ENCODE assay signal across 8 cellular contexts in genomic region chr21:46323227-46323709, GRCh38. TPM values are rescaled to one million over a fixed set of nuclear protein-coding genes. Genes with fewer than 3 reads are reported as not detected.
DNase-seq lines count a peak whose midpoint lies in the region; ATAC-seq and TF ChIP-seq lines count a peak whose summit lies in the region.

No MANE protein-coding gene starts in this region.

- DNase-seq in NCI-H2196 (lab: John Stamatoyannopoulos, UW; ENCODE audit: unreplicated experiment), result peak; percentile 17
- no peak for DNase-seq in NCI-H2196 treated with DMSO at 0.1 percent for 48 hours (lab: John Stamatoyannopoulos, UW; ENCODE audit: unreplicated experiment)
- DNase-seq in WTC11 (ENCODE audit: low spot score), result peak; percentile 29
- DNase-seq in right cardiac atrium, result no peak
- no peak for DNase-seq in smooth muscle cell (lab: John Stamatoyannopoulos, UW; ENCODE audit: unreplicated experiment)
- DNase-seq in SHP77 (lab: John Stamatoyannopoulos, UW), result no peak
- no peak for DNase-seq in KG1 (lab: John Stamatoyannopoulos, UW)

- POLR2A ChIA-PET in WTC11 (lab: Charles Lee), result interaction anchor here (0.9 kb wide), 1 partner anchor 38 kb away, joined by 3 read pairs; the partner anchor contains the start of gene MCM3AP

- H3K79me2 ChIP-seq in smooth muscle cell (ENCODE audit: low read depth), result peaks cover 53% of the 10 kb centered on the region

- H3K4me3 Mint-ChIP-seq in WTC11, result peak overlapping the region; percentile 96

- peaks cover 40% of the 10 kb centered on the region for H3K4me1 Mint-ChIP-seq in WTC11

- H3K4me3 ChIP-seq in right cardiac atrium (ENCODE audit: low read length) (peak overlapping the region; percentile 71), smooth muscle cell (peak overlapping the region; percentile 99)

- no peaks in the 10 kb centered on the region for H4K20me1 ChIP-seq in smooth muscle cell (ENCODE audit: low read depth)

- whole genome bisulfite sequencing in right cardiac atrium, result under 1% methylated on average over 34 of the region's 34 CpGs
- under 1% methylated on average over 34 of the region's 34 CpGs for WGBS in smooth muscle cell (ENCODE audit: low lambda C conversion rate)

- TF ChIP-seq CTCF in WTC11 (IDR thresholded peaks at IDR 0.05) (no peak), smooth muscle cell (IDR thresholded peaks at IDR 0.05; ENCODE audit: borderline replicate concordance, insufficient read depth, poor library complexity, severe bottlenecking) (no peak)

- peak; percentile 2 for ATAC-seq in HG02840 (IDR thresholded peaks at IDR 0.05; ENCODE audit: low FRiP score, unreplicated experiment)
- no peak for ATAC-seq in WTC11
- ATAC-seq in right cardiac atrium, result no peak

- H3K27me3 Mint-ChIP-seq in WTC11 (ENCODE audit: low read depth), result no peaks in the 10 kb centered on the region

- H3K9me3 ChIP-seq in right cardiac atrium (ENCODE audit: control insufficient read depth, low read length), result no peaks in the 10 kb centered on the region
- H3K9me3 ChIP-seq in smooth muscle cell (replicated peaks; ENCODE audit: low read depth), result no peaks in the 10 kb centered on the region

- H3F3A ChIP-seq in smooth muscle cell (ENCODE audit: low read depth), result peaks cover 15% of the 10 kb centered on the region

- H3K4me2 ChIP-seq in smooth muscle cell, result peak overlapping the region; percentile 99

- H3K27ac Mint-ChIP-seq in WTC11, result peak overlapping the region; percentile 91

- no peaks in the 10 kb centered on the region for H3K27me3 ChIP-seq in right cardiac atrium (ENCODE audit: control insufficient read depth, insufficient read depth)
- no peaks in the 10 kb centered on the region for H3K27me3 ChIP-seq in smooth muscle cell (ENCODE audit: low read depth)

- intact Hi-C loops in right cardiac atrium (cut with DNase I), result no loop called here

- H3K36me3 Mint-ChIP-seq in WTC11, result peaks cover 26% of the 10 kb centered on the region

- peak overlapping the region; percentile 64 for H2AFZ ChIP-seq in smooth muscle cell (ENCODE audit: low read depth)

- CTCF ChIA-PET in WTC11 (lab: Charles Lee), result interaction anchor here (0.6 to 1.6 kb wide), 3 partner anchors 10 to 26 kb away, joined by 3 to 4 read pairs (median 4); no protein-coding TSS in a partner anchor

- H3K4me1 ChIP-seq in right cardiac atrium (ENCODE audit: control insufficient read depth, insufficient read depth, low read length), result peaks cover 8% of the 10 kb centered on the region
- H3K4me1 ChIP-seq in smooth muscle cell (ENCODE audit: low read depth), result peaks cover 22% of the 10 kb centered on the region

- no peaks in the 10 kb centered on the region for H3K36me3 ChIP-seq in smooth muscle cell (ENCODE audit: low read depth)

- H3K27ac ChIP-seq in right cardiac atrium (ENCODE audit: low read length), result no peak overlapping the region
- peak overlapping the region; percentile 32 for H3K27ac ChIP-seq in smooth muscle cell (ENCODE audit: low read depth)

- peak overlapping the region; percentile 28 for H3K9ac ChIP-seq in smooth muscle cell (ENCODE audit: low read depth)

- H3K9me3 Mint-ChIP-seq in WTC11, result no peaks in the 10 kb centered on the region

TF ChIP-seq in WTC11, 78 proteins besides CTCF, POLR2A, EP300 and RAD21:
- TF ChIP-seq ZMAT4 (CRISPR knock-in tag; IDR thresholded peaks at IDR 0.05) (no peak), ZNF396 (CRISPR knock-in tag; IDR thresholded peaks at IDR 0.05; ENCODE audit: borderline replicate concordance) (no peak), PRRX2 (CRISPR knock-in tag; IDR thresholded peaks at IDR 0.05) (no peak), TP53 (CRISPR knock-in tag; IDR thresholded peaks at IDR 0.05) (no peak), ELF4 (CRISPR knock-in tag; IDR thresholded peaks at IDR 0.05; ENCODE audit: low read depth) (peak; percentile 65; the same call in 1 of the 2 replicates), NFYB (CRISPR knock-in tag; conservative IDR thresholded peaks at IDR 0.05; ENCODE audit: low read depth) (no peak), ZNF416 (CRISPR knock-in tag; IDR thresholded peaks at IDR 0.05) (no peak), NR2C2 (CRISPR knock-in tag; IDR thresholded peaks at IDR 0.05) (0 out of 2 replicates have a peak, but pooled peaks have one; percentile 17), ZNF263 (CRISPR knock-in tag; IDR thresholded peaks at IDR 0.05; ENCODE audit: low read depth) (0 out of 2 replicates have a peak, but pooled peaks have one; percentile 25), MXD4 (CRISPR knock-in tag; IDR thresholded peaks at IDR 0.05; ENCODE audit: borderline replicate concordance) (no peak), FOXK1 (CRISPR knock-in tag; IDR thresholded peaks at IDR 0.05) (no peak), EMX1 (CRISPR knock-in tag; IDR thresholded peaks at IDR 0.05) (no peak), KAT7 (CRISPR knock-in tag; IDR thresholded peaks at IDR 0.05; ENCODE audit: borderline replicate concordance) (peak; percentile 66; the same call in 1 of the 2 replicates)

RNA-seq across cellular contexts. Expression of gene C21orf58, which starts 0.4 kb away (rescaled TPM):
- total RNA-seq in WTC11 (2021) (31.5 to 35.1 TPM (median 32.7 TPM) in 3 replicates), right cardiac atrium (1 to 10 TPM in 3 of 4 donors, under 1 TPM in 1; 0.84 to 2.1 (median 1.7) TPM), smooth muscle cell (2.1 and 4.5 TPM in 2 replicates)
- polyA plus RNA-seq in right cardiac atrium (1.4 TPM), smooth muscle cell (3.9 and 4.9 TPM in 2 replicates)

RNA-seq across cellular contexts. Expression of gene PCNT, which starts 0.7 kb away (rescaled TPM):
- total RNA-seq in WTC11 (2021) (40.6 to 46.4 TPM (median 41.0 TPM) in 3 replicates), right cardiac atrium (10 to 100 TPM; 25.3 to 29.6 (median 27.9) TPM), smooth muscle cell (9.3 and 13.1 TPM in 2 replicates)
- polyA plus RNA-seq in right cardiac atrium (20.8 TPM), smooth muscle cell (10.8 and 19.1 TPM in 2 replicates)

RNA-seq across cellular contexts. Expression of gene YBEY, which starts 37.1 kb away (rescaled TPM):
- total RNA-seq in WTC11 (2021), result 24.6 to 29.2 TPM (median 27.4 TPM) in 3 replicates
- 10 to 100 TPM; 13.9 to 18.5 (median 16.4) TPM for total RNA-seq in right cardiac atrium
- polyA plus RNA-seq in right cardiac atrium, result 10.2 TPM
- 20.3 and 31.1 TPM in 2 replicates for total RNA-seq in smooth muscle cell
- 22.0 and 24.1 TPM in 2 replicates for polyA plus RNA-seq in smooth muscle cell

RNA-seq across cellular contexts. Expression of gene MCM3AP, which starts 37.9 kb away (rescaled TPM):
- total RNA-seq in WTC11 (2021) (136 to 167 TPM (median 136 TPM) in 3 replicates), right cardiac atrium (10 to 100 TPM; 59.4 to 62.1 (median 60.6) TPM), smooth muscle cell (51.5 and 61.6 TPM in 2 replicates)
- polyA plus RNA-seq in right cardiac atrium (26.0 TPM), smooth muscle cell (38.4 and 39.2 TPM in 2 replicates)

Comparison
In these comparisons a context has a peak if more than half of its experiments do, and no peak if none do; other contexts are left out.
1. DNase-seq: peak in NCI-H2196 (single experiment) and WTC11 (single experiment); none in NCI-H2196 treated with DMSO at 0.1 percent for 48 hours (single experiment), right cardiac atrium (0 of 3), smooth muscle cell (single experiment), SHP77 (0 of 2) and KG1 (single experiment).